26 cellular contexts compared by ENCODE assay signal in the genomic region with DNA sequence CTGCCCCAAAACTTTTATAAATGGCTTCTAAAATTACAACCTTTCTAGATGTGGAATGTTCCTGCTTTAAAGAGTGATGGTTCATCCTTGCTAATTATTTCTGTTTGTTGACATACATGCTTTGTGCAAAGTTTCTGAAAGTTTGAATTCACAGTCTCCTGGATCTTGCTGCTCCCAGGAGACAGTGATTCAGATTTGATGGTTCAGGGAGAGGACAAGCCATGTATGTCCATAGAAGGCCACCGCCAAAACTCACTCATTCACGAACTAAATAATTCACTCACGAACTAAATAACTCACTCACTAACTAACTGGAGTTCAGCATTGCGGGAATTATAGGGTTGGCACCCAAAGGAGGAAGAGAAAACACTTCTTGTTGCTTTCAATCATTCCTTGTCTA.
A peak's percentile ranks its signal among the peaks of the same experiment; 100 is the strongest.
DNase-seq lines count a peak whose midpoint lies in the region; ATAC-seq and TF ChIP-seq lines count a peak whose summit lies in the region.
"Had no signal": no experiment of that assay in that cellular context is flagged by ENCODE, and none has a peak within 500 bp of the region (broad histone marks: within the 10 kb centered on the region; RNA-seq: fewer than 3 reads in every experiment).

No MANE protein-coding gene starts in this region.

- no peak overlapping the region for H3K27ac Mint-ChIP-seq in neural progenitor cell
- H3K27ac Mint-ChIP-seq: activated CD8-positive, alpha-beta T cell treated with anti-CD3 and anti-CD28 coated beads, Interleukin-2, amount 10 ng/mL, durations not matched to agents 7 days and 5 days; activated naive CD8-positive, alpha-beta T cell; memory B cell; T-helper 17 cell had no signal

- peaks cover 2% of the 10 kb centered on the region for H3K9me3 Mint-ChIP-seq in neural progenitor cell
- H3K9me3 Mint-ChIP-seq: memory B cell had no signal

- no peak overlapping the region for H2AFZ ChIP-seq in neural progenitor cell (replicated peaks)

- peaks cover 4 to 36% of the 10 kb centered on the region in 2 donors for H3K4me1 ChIP-seq in ascending aorta
- no peaks in the 10 kb centered on the region for H3K4me1 ChIP-seq in colonic mucosa
- no peaks in the 10 kb centered on the region for H3K4me1 ChIP-seq in neural progenitor cell
- H3K4me1 ChIP-seq: prostate gland had no signal

- H3K79me2 ChIP-seq in neural progenitor cell (ENCODE audit: low read depth) = no peaks in the 10 kb centered on the region

- H3K4me3 ChIP-seq in ascending aorta = no peak overlapping the region
- no peak overlapping the region for H3K4me3 ChIP-seq in colonic mucosa
- H3K4me3 ChIP-seq in neural progenitor cell = no peak overlapping the region
- H3K4me3 ChIP-seq: body of pancreas, prostate gland, skin epidermis, stomach had no signal

- peaks cover 4% of the 10 kb centered on the region for H3K27me3 Mint-ChIP-seq in neural progenitor cell (ENCODE audit: insufficient read depth, low read depth)
- H3K27me3 Mint-ChIP-seq: activated naive CD8-positive, alpha-beta T cell had no signal

- H3K27ac ChIP-seq in ascending aorta (peak overlapping the region; percentile 2 to 61), colonic mucosa (no peak overlapping the region), neural progenitor cell (no peak overlapping the region)
- H3K27ac ChIP-seq: body of pancreas, epithelial cell of prostate, neutrophil, prostate gland, stomach had no signal

- intact Hi-C loops in ascending aorta (cut with DNase I) = loop anchor here (10.0 kb wide), 1 partner anchor 602 kb away; a partner anchor contains a TSS
- intact Hi-C loops in left ventricle myocardium superior (cut with micrococcal nuclease) = no loop called here
- intact Hi-C loops in colonic mucosa (cut with DNase I) = no loop called here

- H3K4me3 Mint-ChIP-seq in neural progenitor cell = no peak overlapping the region
- H3K4me3 Mint-ChIP-seq: activated CD8-positive, alpha-beta T cell treated with anti-CD3 and anti-CD28 coated beads, Interleukin-2, amount 10 ng/mL, durations not matched to agents 7 days and 5 days; activated naive CD8-positive, alpha-beta T cell; memory B cell; T-helper 17 cell had no signal

- H3K9ac ChIP-seq in colonic mucosa (ENCODE audit: low read depth in 2 of 2, low read length in 2 of 2) (no peak overlapping the region), neural progenitor cell (no peak overlapping the region)

- no peak overlapping the region for H3K4me2 ChIP-seq in neural progenitor cell

- ATAC-seq in left ventricle myocardium superior = peak; percentile 24
- no peak for ATAC-seq in GM19351 (IDR thresholded peaks at IDR 0.05; ENCODE audit: unreplicated experiment)
- ATAC-seq: activated CD8-positive, alpha-beta T cell treated with anti-CD3 and anti-CD28 coated beads, Interleukin-2, amount 10 ng/mL, durations not matched to agents 7 days and 5 days; body of pancreas; T-helper 17 cell had no signal

- H3K9me3 ChIP-seq in ascending aorta = no peaks in the 10 kb centered on the region
- H3K9me3 ChIP-seq in colonic mucosa = no peaks in the 10 kb centered on the region
- H3K9me3 ChIP-seq in neural progenitor cell (ENCODE audit: low read depth) = no peaks in the 10 kb centered on the region
- H3K9me3 ChIP-seq: body of pancreas, neutrophil, prostate gland, stomach had no signal

- DNase-seq in EH (ENCODE audit: low read depth) (peak; percentile 67), ascending aorta (ENCODE audit: low spot score in 2 of 2) (no peak), left ventricle myocardium superior (no peak), stromal cell of bone marrow (ENCODE audit: low read depth) (peak; percentile 72), colonic mucosa (no peak), neural progenitor cell (ENCODE audit: low spot score) (no peak)
- DNase-seq: activated CD8-positive, alpha-beta T cell treated with anti-CD3 and anti-CD28 coated beads, Interleukin-2, amount 10 ng/mL, durations not matched to agents 7 days and 5 days; C1 segment of cervical spinal cord; Calu3; effector CD8-positive, alpha-beta T cell; foreskin melanocyte; NCI-H1436 treated with DMSO at 0.1 percent for 48 hours; NCI-H2107; NCI-H748 treated with DMSO at 0.1 percent for 48 hours; RPMI8226; stomach; T-helper 17 cell; trophoblast cell had no signal

- no peaks in the 10 kb centered on the region for H3F3A ChIP-seq in neural progenitor cell (ENCODE audit: low read depth)

- H3K36me3 ChIP-seq in ascending aorta (no peaks in the 10 kb centered on the region), colonic mucosa (no peaks in the 10 kb centered on the region), neural progenitor cell (no peaks in the 10 kb centered on the region)
- H3K36me3 ChIP-seq: neutrophil, prostate gland, stomach had no signal

- H3K4me1 Mint-ChIP-seq in neural progenitor cell = peaks cover 17% of the 10 kb centered on the region
- H3K4me1 Mint-ChIP-seq: memory B cell, T-helper 17 cell had no signal

- no peaks in the 10 kb centered on the region for H4K20me1 ChIP-seq in neural progenitor cell (ENCODE audit: low read depth)

- H3K27me3 ChIP-seq in ascending aorta = no peaks in the 10 kb centered on the region
- H3K27me3 ChIP-seq in colonic mucosa = no peaks in the 10 kb centered on the region
- H3K27me3 ChIP-seq in neural progenitor cell = no peaks in the 10 kb centered on the region
- H3K27me3 ChIP-seq: body of pancreas, neutrophil, stomach had no signal

- H3K36me3 Mint-ChIP-seq in neural progenitor cell = no peaks in the 10 kb centered on the region
- H3K36me3 Mint-ChIP-seq: activated naive CD8-positive, alpha-beta T cell; memory B cell had no signal

- TF ChIP-seq CTCF in ascending aorta (IDR thresholded peaks at IDR 0.05) (no peak), colonic mucosa (IDR thresholded peaks at IDR 0.05) (no peak), neural progenitor cell (IDR thresholded peaks at IDR 0.05) (no peak)

Comparison
In these comparisons a context has a peak if more than half of its experiments do, and no peak if none do; other contexts are left out.
1. DNase-seq: peak in EH (single experiment) and stromal cell of bone marrow (single experiment); none in ascending aorta (0 of 2), left ventricle myocardium superior (single experiment), colonic mucosa (single experiment) and neural progenitor cell (single experiment).
2. H3K27ac ChIP-seq: peak in ascending aorta (2 of 2); none in colonic mucosa (single experiment) and neural progenitor cell (single experiment).